In the genomic region with DNA sequence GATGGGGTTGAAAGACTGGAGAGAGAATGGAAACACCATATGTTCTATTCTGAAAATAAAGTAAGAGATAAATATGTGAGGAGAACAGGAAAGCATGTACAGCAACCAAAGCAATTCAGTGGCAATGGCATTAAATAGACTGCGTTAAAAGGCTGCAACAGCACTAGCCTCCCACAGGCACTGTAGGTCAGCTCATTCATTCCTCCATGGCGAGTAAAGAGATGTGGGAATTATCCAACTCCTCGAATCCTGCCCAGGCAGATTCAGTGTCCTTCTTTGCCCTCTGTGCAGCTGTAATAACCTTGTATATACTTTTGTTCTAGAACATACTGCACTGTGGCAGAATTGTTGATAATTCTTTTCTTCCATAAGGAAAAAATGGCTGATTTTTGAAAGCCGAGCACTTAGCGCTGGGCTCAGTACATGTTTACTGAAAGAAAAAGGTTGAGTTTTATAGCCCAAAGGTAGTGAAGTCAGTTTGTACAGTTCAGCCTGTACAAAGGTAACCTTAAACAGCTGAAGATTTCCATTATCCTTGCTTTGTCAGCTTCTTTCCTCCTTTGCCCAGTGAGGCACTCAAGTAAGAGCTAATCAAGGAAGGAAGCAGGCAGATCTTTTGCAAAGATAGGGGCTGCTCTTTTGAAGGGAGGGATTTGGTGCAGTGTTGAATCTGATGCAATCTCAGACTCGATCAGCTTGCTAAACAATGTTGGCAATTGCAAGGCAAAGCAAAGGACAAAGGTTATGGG, we compare ENCODE assay signal across 1 cellular context.
TF ChIP-seq lines count a peak whose summit lies in the region.

No MANE protein-coding gene starts in this region.

TF ChIP-seq in HepG2, 621 proteins besides CTCF, POLR2A, EP300 and RAD21 (continued from another document and continues in another):
- no peak for TF ChIP-seq CERS6 (CRISPR knock-in tag; IDR thresholded peaks at IDR 0.05)
- peak; percentile 82 for TF ChIP-seq FOSL2 (CRISPR knock-in tag; IDR thresholded peaks at IDR 0.05)
- peak; percentile 14; the same call in 1 of the 2 replicates for TF ChIP-seq ZNF607 (CRISPR knock-in tag; IDR thresholded peaks at IDR 0.05; ENCODE audit: borderline replicate concordance)
- TF ChIP-seq, protein P1, sequence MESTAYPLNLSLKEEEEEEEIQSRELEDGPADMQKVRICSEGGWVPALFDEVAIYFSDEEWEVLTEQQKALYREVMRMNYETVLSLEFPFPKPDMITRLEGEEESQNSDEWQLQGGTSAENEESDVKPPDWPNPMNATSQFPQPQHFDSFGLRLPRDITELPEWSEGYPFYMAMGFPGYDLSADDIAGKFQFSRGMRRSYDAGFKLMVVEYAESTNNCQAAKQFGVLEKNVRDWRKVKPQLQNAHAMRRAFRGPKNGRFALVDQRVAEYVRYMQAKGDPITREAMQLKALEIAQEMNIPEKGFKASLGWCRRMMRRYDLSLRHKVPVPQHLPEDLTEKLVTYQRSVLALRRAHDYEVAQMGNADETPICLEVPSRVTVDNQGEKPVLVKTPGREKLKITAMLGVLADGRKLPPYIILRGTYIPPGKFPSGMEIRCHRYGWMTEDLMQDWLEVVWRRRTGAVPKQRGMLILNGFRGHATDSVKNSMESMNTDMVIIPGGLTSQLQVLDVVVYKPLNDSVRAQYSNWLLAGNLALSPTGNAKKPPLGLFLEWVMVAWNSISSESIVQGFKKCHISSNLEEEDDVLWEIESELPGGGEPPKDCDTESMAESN (CRISPR knock-in tag; conservative IDR thresholded peaks at IDR 0.05), result peak; percentile 91
- TF ChIP-seq PHF20 (CRISPR knock-in tag; IDR thresholded peaks at IDR 0.05), result no peak
- no peak for TF ChIP-seq ZNF234 (CRISPR knock-in tag; conservative IDR thresholded peaks at IDR 0.05)
- TF ChIP-seq TEF (CRISPR knock-in tag; IDR thresholded peaks at IDR 0.05), result no peak
- TF ChIP-seq, protein P2, sequence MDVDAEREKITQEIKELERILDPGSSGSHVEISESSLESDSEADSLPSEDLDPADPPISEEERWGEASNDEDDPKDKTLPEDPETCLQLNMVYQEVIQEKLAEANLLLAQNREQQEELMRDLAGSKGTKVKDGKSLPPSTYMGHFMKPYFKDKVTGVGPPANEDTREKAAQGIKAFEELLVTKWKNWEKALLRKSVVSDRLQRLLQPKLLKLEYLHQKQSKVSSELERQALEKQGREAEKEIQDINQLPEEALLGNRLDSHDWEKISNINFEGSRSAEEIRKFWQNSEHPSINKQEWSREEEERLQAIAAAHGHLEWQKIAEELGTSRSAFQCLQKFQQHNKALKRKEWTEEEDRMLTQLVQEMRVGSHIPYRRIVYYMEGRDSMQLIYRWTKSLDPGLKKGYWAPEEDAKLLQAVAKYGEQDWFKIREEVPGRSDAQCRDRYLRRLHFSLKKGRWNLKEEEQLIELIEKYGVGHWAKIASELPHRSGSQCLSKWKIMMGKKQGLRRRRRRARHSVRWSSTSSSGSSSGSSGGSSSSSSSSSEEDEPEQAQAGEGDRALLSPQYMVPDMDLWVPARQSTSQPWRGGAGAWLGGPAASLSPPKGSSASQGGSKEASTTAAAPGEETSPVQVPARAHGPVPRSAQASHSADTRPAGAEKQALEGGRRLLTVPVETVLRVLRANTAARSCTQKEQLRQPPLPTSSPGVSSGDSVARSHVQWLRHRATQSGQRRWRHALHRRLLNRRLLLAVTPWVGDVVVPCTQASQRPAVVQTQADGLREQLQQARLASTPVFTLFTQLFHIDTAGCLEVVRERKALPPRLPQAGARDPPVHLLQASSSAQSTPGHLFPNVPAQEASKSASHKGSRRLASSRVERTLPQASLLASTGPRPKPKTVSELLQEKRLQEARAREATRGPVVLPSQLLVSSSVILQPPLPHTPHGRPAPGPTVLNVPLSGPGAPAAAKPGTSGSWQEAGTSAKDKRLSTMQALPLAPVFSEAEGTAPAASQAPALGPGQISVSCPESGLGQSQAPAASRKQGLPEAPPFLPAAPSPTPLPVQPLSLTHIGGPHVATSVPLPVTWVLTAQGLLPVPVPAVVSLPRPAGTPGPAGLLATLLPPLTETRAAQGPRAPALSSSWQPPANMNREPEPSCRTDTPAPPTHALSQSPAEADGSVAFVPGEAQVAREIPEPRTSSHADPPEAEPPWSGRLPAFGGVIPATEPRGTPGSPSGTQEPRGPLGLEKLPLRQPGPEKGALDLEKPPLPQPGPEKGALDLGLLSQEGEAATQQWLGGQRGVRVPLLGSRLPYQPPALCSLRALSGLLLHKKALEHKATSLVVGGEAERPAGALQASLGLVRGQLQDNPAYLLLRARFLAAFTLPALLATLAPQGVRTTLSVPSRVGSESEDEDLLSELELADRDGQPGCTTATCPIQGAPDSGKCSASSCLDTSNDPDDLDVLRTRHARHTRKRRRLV (CRISPR knock-in tag; IDR thresholded peaks at IDR 0.05), result no peak
- TF ChIP-seq CENPT (CRISPR knock-in tag; IDR thresholded peaks at IDR 0.05; ENCODE audit: low read depth), result no peak
- TF ChIP-seq ZFX (CRISPR knock-in tag; IDR thresholded peaks at IDR 0.05; ENCODE audit: low read depth), result peak; percentile 11; the same call in 1 of the 2 replicates
- TF ChIP-seq HNRNPK (IDR thresholded peaks at IDR 0.05; ENCODE audit: low read depth, low read length, poor library complexity, severe bottlenecking), result no peak
- no peak for TF ChIP-seq RNF2 (conservative IDR thresholded peaks at IDR 0.05; ENCODE audit: low read depth)
- no peak for TF ChIP-seq ADNP (CRISPR knock-in tag; IDR thresholded peaks at IDR 0.05)
- TF ChIP-seq ZNF678 (CRISPR knock-in tag; IDR thresholded peaks at IDR 0.05), result no peak
- peak; percentile 98 for TF ChIP-seq CEBPB (IDR thresholded peaks at IDR 0.05; ENCODE audit: borderline replicate concordance, low read depth, low read length)
- no peak for TF ChIP-seq NFE2 (CRISPR knock-in tag; IDR thresholded peaks at IDR 0.05)
- TF ChIP-seq, protein P3, sequence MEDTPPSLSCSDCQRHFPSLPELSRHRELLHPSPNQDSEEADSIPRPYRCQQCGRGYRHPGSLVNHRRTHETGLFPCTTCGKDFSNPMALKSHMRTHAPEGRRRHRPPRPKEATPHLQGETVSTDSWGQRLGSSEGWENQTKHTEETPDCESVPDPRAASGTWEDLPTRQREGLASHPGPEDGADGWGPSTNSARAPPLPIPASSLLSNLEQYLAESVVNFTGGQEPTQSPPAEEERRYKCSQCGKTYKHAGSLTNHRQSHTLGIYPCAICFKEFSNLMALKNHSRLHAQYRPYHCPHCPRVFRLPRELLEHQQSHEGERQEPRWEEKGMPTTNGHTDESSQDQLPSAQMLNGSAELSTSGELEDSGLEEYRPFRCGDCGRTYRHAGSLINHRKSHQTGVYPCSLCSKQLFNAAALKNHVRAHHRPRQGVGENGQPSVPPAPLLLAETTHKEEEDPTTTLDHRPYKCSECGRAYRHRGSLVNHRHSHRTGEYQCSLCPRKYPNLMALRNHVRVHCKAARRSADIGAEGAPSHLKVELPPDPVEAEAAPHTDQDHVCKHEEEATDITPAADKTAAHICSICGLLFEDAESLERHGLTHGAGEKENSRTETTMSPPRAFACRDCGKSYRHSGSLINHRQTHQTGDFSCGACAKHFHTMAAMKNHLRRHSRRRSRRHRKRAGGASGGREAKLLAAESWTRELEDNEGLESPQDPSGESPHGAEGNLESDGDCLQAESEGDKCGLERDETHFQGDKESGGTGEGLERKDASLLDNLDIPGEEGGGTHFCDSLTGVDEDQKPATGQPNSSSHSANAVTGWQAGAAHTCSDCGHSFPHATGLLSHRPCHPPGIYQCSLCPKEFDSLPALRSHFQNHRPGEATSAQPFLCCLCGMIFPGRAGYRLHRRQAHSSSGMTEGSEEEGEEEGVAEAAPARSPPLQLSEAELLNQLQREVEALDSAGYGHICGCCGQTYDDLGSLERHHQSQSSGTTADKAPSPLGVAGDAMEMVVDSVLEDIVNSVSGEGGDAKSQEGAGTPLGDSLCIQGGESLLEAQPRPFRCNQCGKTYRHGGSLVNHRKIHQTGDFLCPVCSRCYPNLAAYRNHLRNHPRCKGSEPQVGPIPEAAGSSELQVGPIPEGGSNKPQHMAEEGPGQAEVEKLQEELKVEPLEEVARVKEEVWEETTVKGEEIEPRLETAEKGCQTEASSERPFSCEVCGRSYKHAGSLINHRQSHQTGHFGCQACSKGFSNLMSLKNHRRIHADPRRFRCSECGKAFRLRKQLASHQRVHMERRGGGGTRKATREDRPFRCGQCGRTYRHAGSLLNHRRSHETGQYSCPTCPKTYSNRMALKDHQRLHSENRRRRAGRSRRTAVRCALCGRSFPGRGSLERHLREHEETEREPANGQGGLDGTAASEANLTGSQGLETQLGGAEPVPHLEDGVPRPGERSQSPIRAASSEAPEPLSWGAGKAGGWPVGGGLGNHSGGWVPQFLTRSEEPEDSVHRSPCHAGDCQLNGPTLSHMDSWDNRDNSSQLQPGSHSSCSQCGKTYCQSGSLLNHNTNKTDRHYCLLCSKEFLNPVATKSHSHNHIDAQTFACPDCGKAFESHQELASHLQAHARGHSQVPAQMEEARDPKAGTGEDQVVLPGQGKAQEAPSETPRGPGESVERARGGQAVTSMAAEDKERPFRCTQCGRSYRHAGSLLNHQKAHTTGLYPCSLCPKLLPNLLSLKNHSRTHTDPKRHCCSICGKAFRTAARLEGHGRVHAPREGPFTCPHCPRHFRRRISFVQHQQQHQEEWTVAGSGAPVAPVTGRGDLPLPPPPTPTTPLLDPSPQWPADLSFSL (CRISPR knock-in tag; IDR thresholded peaks at IDR 0.05), result no peak
- no peak for TF ChIP-seq ZNF841 (CRISPR knock-in tag; IDR thresholded peaks at IDR 0.05; ENCODE audit: borderline replicate concordance)
- no peak for TF ChIP-seq ZNF619 (CRISPR knock-in tag; IDR thresholded peaks at IDR 0.05)
- TF ChIP-seq SOX5 (CRISPR knock-in tag; IDR thresholded peaks at IDR 0.05; ENCODE audit: borderline replicate concordance), result peak; percentile 90
- no peak for TF ChIP-seq CHD2 (IDR thresholded peaks at IDR 0.05; ENCODE audit: low read depth, low read length)
- peak; percentile 96 for TF ChIP-seq HNF4G (IDR thresholded peaks at IDR 0.05; ENCODE audit: borderline replicate concordance, low read depth, low read length)
- peak; percentile 80 for TF ChIP-seq HNF4G (CRISPR knock-in tag; IDR thresholded peaks at IDR 0.05; ENCODE audit: borderline replicate concordance, low read depth)
- 0 out of 2 replicates have a peak, but pooled peaks have one; percentile 61 for TF ChIP-seq ZNF335 (CRISPR knock-in tag; IDR thresholded peaks at IDR 0.05)
- TF ChIP-seq CENPBD1 (CRISPR knock-in tag; IDR thresholded peaks at IDR 0.05; ENCODE audit: borderline replicate concordance, low read depth), result no peak
- no peak for TF ChIP-seq FOSL1 (CRISPR knock-in tag; IDR thresholded peaks at IDR 0.05; ENCODE audit: borderline replicate concordance)
- TF ChIP-seq TCF7 (IDR thresholded peaks at IDR 0.05; ENCODE audit: low read depth), result peak; percentile 65
- no peak for TF ChIP-seq NKX3-1 (CRISPR knock-in tag; IDR thresholded peaks at IDR 0.05)
